ENCODE assay signal across 8 cellular contexts in the genomic region with DNA sequence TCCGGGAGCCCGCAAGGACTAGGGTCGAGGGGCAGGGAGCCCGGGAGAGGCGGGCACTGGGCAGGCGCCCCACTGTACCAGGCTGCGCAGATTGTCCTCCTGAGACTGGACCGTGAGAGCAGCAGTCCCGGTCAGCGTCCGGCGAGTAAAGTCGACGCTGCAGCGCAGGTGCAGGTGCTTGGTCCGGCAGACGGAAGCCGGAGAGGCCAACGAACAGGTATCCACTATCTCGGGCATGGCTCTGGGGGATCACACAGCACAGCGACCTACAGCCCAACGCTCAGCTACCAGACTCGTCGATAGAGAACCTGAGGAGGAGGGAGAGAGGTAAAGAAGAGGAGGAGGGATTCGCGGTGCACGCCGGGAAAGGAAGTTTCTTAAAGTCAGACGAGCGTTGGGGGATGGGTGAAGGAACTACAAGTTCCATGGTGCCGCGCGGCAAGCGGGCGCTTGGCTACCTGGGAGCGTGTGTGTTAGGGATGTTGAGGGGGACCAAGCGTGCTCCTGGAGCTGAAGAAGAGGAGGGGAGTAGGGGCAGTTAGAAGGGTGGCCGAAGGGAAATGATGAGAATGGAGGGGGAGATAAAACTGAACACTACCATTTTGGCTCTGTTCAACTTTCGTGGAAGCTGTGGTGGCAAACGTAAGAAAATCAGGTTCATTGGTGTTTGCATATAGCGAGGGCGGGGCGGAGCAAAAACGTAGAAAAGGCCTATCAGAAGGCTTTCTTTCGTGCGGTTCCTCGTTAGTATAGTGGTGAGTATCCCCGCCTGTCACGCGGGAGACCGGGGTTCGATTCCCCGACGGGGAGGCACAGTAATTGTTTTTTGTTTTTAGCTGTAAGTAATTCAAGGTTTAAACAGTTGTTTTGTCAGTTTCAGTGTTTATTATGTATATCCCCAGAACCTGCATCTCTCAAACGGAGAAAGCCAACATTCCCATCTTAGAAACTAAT. TPM values are rescaled to one million over a fixed set of nuclear protein-coding genes. Genes with fewer than 3 reads are reported as not detected.
A peak's percentile ranks its signal among the peaks of the same experiment; 100 is the strongest.
DNase-seq lines count a peak whose midpoint lies in the region; ATAC-seq and TF ChIP-seq lines count a peak whose summit lies in the region.

LTA4H (minus strand) TSS at position 305 of the 954 bp plus-strand sequence; CDS start at position 237, 68 bp downstream.

- H3K36me3 Mint-ChIP-seq in immature natural killer cell = no peaks in the 10 kb centered on the region

- TF ChIP-seq CTCF in WI38 (IDR thresholded peaks at IDR 0.05; ENCODE audit: low read depth, low read length) (no peak), cardiac fibroblast (IDR thresholded peaks at IDR 0.05; ENCODE audit: low read depth, low read length) (no peak)

- no peak within 1 kb of the TSS for H3K27ac Mint-ChIP-seq in immature natural killer cell

- DNase-seq in AG08396 (ENCODE audit: low spot score) (peak; percentile 93), NCI-H2227 treated with DMSO at 0.1 percent for 48 hours (lab: John Stamatoyannopoulos, UW) (peak; percentile 99), cardiac fibroblast (ENCODE audit: low read depth in 2 of 2) (peak; percentile 99), immature natural killer cell (peak; percentile 96 to 97 (median 97)), smooth muscle cell of the brain vasculature (ENCODE audit: low read depth, low spot score) (peak; percentile 99)

- H3K27me3 Mint-ChIP-seq in immature natural killer cell (ENCODE audit: low read depth in 3 of 3) = peaks cover 0 to 3% (median 0%) of the 10 kb centered on the region in 3 donors

- H3K4me1 Mint-ChIP-seq in immature natural killer cell = peaks cover 5 to 9% of the 10 kb centered on the region in 2 donors

- H3K4me3 Mint-ChIP-seq in immature natural killer cell = no peak within 1 kb of the TSS

- ATAC-seq in HG03175 (IDR thresholded peaks at IDR 0.05; ENCODE audit: unreplicated experiment) = peak; percentile 92

- peak; percentile 91 for TF ChIP-seq POLR2A in GM18951 (IDR thresholded peaks at IDR 0.05; ENCODE audit: extremely low read depth, insufficient read depth, insufficient read length)

- in situ Hi-C loops in GM18951 (cut with MboI; ENCODE audit: low sequenced_read_pairs, unreplicated experiment) = no loop called here

- H3K9me3 Mint-ChIP-seq in immature natural killer cell = no peaks in the 10 kb centered on the region

- H3K4me3 ChIP-seq in WI38 (ENCODE audit: low read depth, low read length) (peak within 1 kb of the TSS; percentile 87), cardiac fibroblast (replicated peaks in 1 of 2; ENCODE audit: low read depth in 2 of 2, low read length in 2 of 2) (peak within 1 kb of the TSS; percentile 97)

RNA-seq across cellular contexts. Expression of gene LTA4H, which starts in this region (rescaled TPM):
- polyA plus RNA-seq in immature natural killer cell = 10 to 100 TPM; 65.9 to 78.1 (median 67.2) TPM

Comparison
In these comparisons a context has a peak if more than half of its experiments do, and no peak if none do; other contexts are left out.
1. Peak in every context shown above with its lines: DNase-seq, ATAC-seq and H3K4me3 ChIP-seq.